8 cellular contexts compared by ENCODE assay signal in the genomic region with DNA sequence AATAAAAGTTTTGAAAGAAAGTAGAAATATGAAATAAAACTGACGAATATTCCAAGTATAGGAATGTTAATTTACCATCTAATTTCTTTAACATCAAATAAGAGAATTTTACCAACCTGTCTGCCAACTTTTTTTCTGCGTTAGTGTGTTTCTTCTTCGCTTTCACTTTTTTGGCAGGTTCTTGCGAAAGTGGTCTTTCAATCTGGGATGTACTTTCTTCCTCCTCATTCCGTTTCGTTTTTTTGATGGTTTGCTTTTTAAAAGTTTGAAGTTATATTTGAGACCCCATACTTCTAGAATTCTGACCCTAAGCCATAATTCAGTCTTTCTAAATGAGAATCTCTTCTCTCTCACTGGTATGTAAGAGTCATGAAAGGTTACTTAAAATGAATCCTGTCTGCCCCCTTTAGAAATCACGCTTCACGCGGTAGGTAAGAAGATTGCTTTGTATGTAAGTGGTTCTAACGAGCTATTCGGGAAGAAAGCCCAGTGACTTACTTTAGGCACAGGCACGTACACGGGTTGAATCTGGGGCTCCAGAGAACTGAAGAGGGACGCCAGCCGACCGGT. TPM values are rescaled to one million over a fixed set of nuclear protein-coding genes. Genes with fewer than 3 reads are reported as not detected.
DNase-seq lines count a peak whose midpoint lies in the region; ATAC-seq, FAIRE-seq and TF ChIP-seq lines count a peak whose summit lies in the region.

No MANE protein-coding gene starts in this region.

- no peaks in the 10 kb centered on the region for H3K36me3 Mint-ChIP-seq in natural killer cell

- peaks cover 0 to 27% of the 10 kb centered on the region in 2 experiments; a peak in 2 of 4 replicates for H3K79me2 ChIP-seq in H1 (ENCODE audit: control insufficient read depth in 1 of 2, insufficient read depth in 2 of 2, low read length in 2 of 2)

- WGBS in H1 (ENCODE audit: extremely low coverage in 1 of 2, insufficient coverage in 1 of 2, insufficient read length in 1 of 2, insufficient replicate concordance in 2 of 2, low coverage in 1 of 2, low lambda C conversion rate in 2 of 2, missing lambda C conversion rate in 1 of 2), 2 experiments = 18% methylated on average over 16 of the region's 16 CpGs; no CpG with 5 or more reads in 1 of the 2 experiments

- H3K4me3 Mint-ChIP-seq in natural killer cell = peak overlapping the region; percentile 92

- no peak overlapping the region for H4K91ac ChIP-seq in H1 (replicated peaks; ENCODE audit: insufficient read length, low read length)

- no peaks in the 10 kb centered on the region for H3K27me3 Mint-ChIP-seq in natural killer cell (ENCODE audit: low read depth in 2 of 2)

- H3K79me1 ChIP-seq in H1 (ENCODE audit: low read depth, low read length) = no peaks in the 10 kb centered on the region; the same call in 1 of the 2 replicates

- peak overlapping the region; percentile 88 to 95 (median 92) for H3K9ac ChIP-seq in BLaER1 treated with 17β-estradiol and CSF1 and Interleukin-3, amounts not matched to agents 10 nM and 100 nM
- peak overlapping the region; percentile 82 to 98 (median 96) for H3K9ac ChIP-seq in H1 (replicated peaks in 1 of 4; ENCODE audit: extremely low read depth in 1 of 4, low read depth in 3 of 4, low read length in 3 of 4)

- H3K23ac ChIP-seq in H1 (ENCODE audit: insufficient read length) = no peak overlapping the region

- DNase-seq in SJCRH30 (no peak), H1 (ENCODE audit: low read depth in 1 of 2, low spot score in 2 of 2) (no peak), natural killer cell (no peak), islet precursor cell (no peak), posterior vena cava (ENCODE audit: low spot score) (no peak)

- H3K14ac ChIP-seq in H1 (ENCODE audit: insufficient read length) = no peak overlapping the region

- intact Hi-C loops in natural killer cell (cut with micrococcal nuclease) = loop anchor here (2.0 to 5.0 kb wide), 3 partner anchors 56 to 207 kb away; partner anchors contain the start of genes ARID4B, GGPS1 and TBCE
- intact Hi-C loops in posterior vena cava (cut with DNase I) = loop anchor here in 1 of 2 donors (5.0 kb wide), 1 partner anchor 1672 kb away; no protein-coding TSS in a partner anchor

- no peak overlapping the region for H2BK20ac ChIP-seq in H1 (ENCODE audit: low read length)

- H4K8ac ChIP-seq in H1 (ENCODE audit: extremely low read depth, insufficient read depth, low read length) = peak overlapping the region; percentile 91

- no peaks in the 10 kb centered on the region for H3K9me3 Mint-ChIP-seq in natural killer cell

- CTCF ChIA-PET in H1 (lab: Charles Lee; ENCODE audit: partially characterized antibody) = interaction anchor here (0.6 to 1.1 kb wide), 4 partner anchors 37 to 300 kb away, joined by 3 to 4 read pairs (median 4); no protein-coding TSS in a partner anchor

- H2AK5ac ChIP-seq in H1 (ENCODE audit: low read depth, low read length) = no peak overlapping the region

- no peak overlapping the region for H2BK15ac ChIP-seq in H1 (ENCODE audit: low read length)

- peaks cover 0 to 40% (median 6%) of the 10 kb centered on the region in 11 experiments; a peak in 8 of 22 replicates for H4K20me1 ChIP-seq in BLaER1 treated with 17β-estradiol and CSF1 and Interleukin-3, amounts not matched to agents 10 nM and 100 nM
- peaks cover 0 to 4% of the 10 kb centered on the region in 2 experiments for H4K20me1 ChIP-seq in H1 (replicated peaks in 1 of 2; ENCODE audit: control insufficient read depth in 1 of 2, insufficient read depth in 2 of 2, low read length in 2 of 2)

- TF ChIP-seq CTCF in H1 (IDR thresholded peaks at IDR 0.05; ENCODE audit: control extremely low read depth in 1 of 3, insufficient read depth in 1 of 3, low read depth in 1 of 3, low read length in 3 of 3) = no peak
- no peak for TF ChIP-seq CTCF in natural killer cell (IDR thresholded peaks at IDR 0.05)

- no peaks in the 10 kb centered on the region for H3K27me3 ChIP-seq in BLaER1 treated with 17β-estradiol and CSF1 and Interleukin-3, amounts not matched to agents 10 nM and 100 nM
- H3K27me3 ChIP-seq in SJCRH30 = no peaks in the 10 kb centered on the region
- no peaks in the 10 kb centered on the region for H3K27me3 ChIP-seq in H1 (replicated peaks in 1 of 4; ENCODE audit: control insufficient read depth in 3 of 4, extremely low read depth in 1 of 4, insufficient read depth in 3 of 4, low read length in 3 of 4)

- peak overlapping the region; percentile 55 for H4K5ac ChIP-seq in H1 (ENCODE audit: insufficient read length, low read depth, low read length)

- H3K18ac ChIP-seq in H1 (ENCODE audit: extremely low read depth, low read length) = no peak overlapping the region; the same call in 1 of the 2 replicates

- no peak overlapping the region for H3K4ac ChIP-seq in H1 (replicated peaks; ENCODE audit: insufficient read length, low read depth, low read length)

- H3K36me3 ChIP-seq in BLaER1 treated with 17β-estradiol and CSF1 and Interleukin-3, amounts not matched to agents 10 nM and 100 nM = peaks cover 35 to 64% (median 57%) of the 10 kb centered on the region in 11 experiments
- H3K36me3 ChIP-seq in SJCRH30 (peaks cover 26% of the 10 kb centered on the region), H1 (ENCODE audit: control insufficient read depth in 2 of 4, insufficient read depth in 4 of 4, low read length in 3 of 4) (peaks cover 17 to 31% (median 25%) of the 10 kb centered on the region in 4 experiments)

- peak overlapping the region; percentile 50 for H3K56ac ChIP-seq in H1 (replicated peaks; ENCODE audit: insufficient read length, low read depth, low read length)

- TF ChIP-seq POLR2A in H1 (IDR thresholded peaks at IDR 0.05; ENCODE audit: control extremely low read depth in 1 of 2, low read depth in 2 of 2, low read length in 2 of 2) = no peak

- H2BK120ac ChIP-seq in H1 (replicated peaks; ENCODE audit: low read depth, low read length) = no peak overlapping the region

- H2BK5ac ChIP-seq in H1 (ENCODE audit: low read depth, low read length) = peak overlapping the region; percentile 96; the same call in 1 of the 2 replicates

- H3K4me1 ChIP-seq in BLaER1 treated with 17β-estradiol and CSF1 and Interleukin-3, amounts not matched to agents 10 nM and 100 nM = peaks cover 23 to 45% (median 31%) of the 10 kb centered on the region in 10 experiments
- H3K4me1 ChIP-seq in SJCRH30 (no peaks in the 10 kb centered on the region), H1 (replicated peaks in 1 of 4; ENCODE audit: control insufficient read depth in 3 of 4, insufficient read depth in 4 of 4, low read length in 3 of 4) (peaks cover 0 to 4% (median 1%) of the 10 kb centered on the region in 4 experiments; a peak in 4 of 7 replicates)

- H3K23me2 ChIP-seq in H1 (ENCODE audit: low read depth, low read length) = peaks cover 6% of the 10 kb centered on the region

- H3K27ac Mint-ChIP-seq in natural killer cell = peak overlapping the region; percentile 96 to 97

- peaks cover 0 to 4% (median 0%) of the 10 kb centered on the region in 11 experiments; a peak in 1 of 22 replicates for H3K9me3 ChIP-seq in BLaER1 treated with 17β-estradiol and CSF1 and Interleukin-3, amounts not matched to agents 10 nM and 100 nM (replicated peaks in 1 of 11)
- H3K9me3 ChIP-seq in SJCRH30 (replicated peaks) (no peaks in the 10 kb centered on the region), H1 (ENCODE audit: insufficient read depth in 2 of 2, low read depth in 1 of 2, low read length in 1 of 2) (no peaks in the 10 kb centered on the region)

- H3K4me2 ChIP-seq in BLaER1 treated with 17β-estradiol and CSF1 and Interleukin-3, amounts not matched to agents 10 nM and 100 nM = peak overlapping the region; percentile 84 to 95 (median 87)
- H3K4me2 ChIP-seq in H1 (ENCODE audit: insufficient read depth in 1 of 2, low read depth in 2 of 2, low read length in 2 of 2) = peak overlapping the region; percentile 63 to 94

- H3K27ac ChIP-seq in BLaER1 treated with 17β-estradiol and CSF1 and Interleukin-3, amounts not matched to agents 10 nM and 100 nM = peak overlapping the region; percentile 72 to 96 (median 91)
- H3K27ac ChIP-seq in SJCRH30 (peak overlapping the region; percentile 79), H1 (ENCODE audit: low read depth, low read length) (peak overlapping the region; percentile 82)

- no peak for TF ChIP-seq RAD21 in H1 (IDR thresholded peaks at IDR 0.05 in 1 of 2, conservative IDR thresholded peaks at IDR 0.05 in 1 of 2; ENCODE audit: low read depth in 2 of 2, low read length in 2 of 2)

- H2BK12ac ChIP-seq in H1 (ENCODE audit: low read depth, low read length) = 0 out of 2 replicates have a peak overlapping the region, but pooled peaks have one; percentile 61

- peaks cover 18 to 20% of the 10 kb centered on the region in 2 donors for H3K4me1 Mint-ChIP-seq in natural killer cell

- no peak for TF ChIP-seq EP300 in H1 (IDR thresholded peaks at IDR 0.05; ENCODE audit: borderline replicate concordance in 1 of 2, low read depth in 2 of 2, low read length in 2 of 2)

- no peak for FAIRE-seq in H1 (lab: Jason Lieb, UNC)

- ATAC-seq in GM18907 (IDR thresholded peaks at IDR 0.05; ENCODE audit: unreplicated experiment) (peak; percentile 34), HG03175 (IDR thresholded peaks at IDR 0.05; ENCODE audit: unreplicated experiment) (peak; percentile 49), natural killer cell (peak; percentile 52 to 75 (median 61))

- peak overlapping the region; percentile 94 for H2AFZ ChIP-seq in H1 (ENCODE audit: low read length)

- H3K4me3 ChIP-seq in BLaER1 treated with 17β-estradiol and CSF1 and Interleukin-3, amounts not matched to agents 10 nM and 100 nM = peak overlapping the region; percentile 78 to 91 (median 86)
- H3K4me3 ChIP-seq in SJCRH30 (peak overlapping the region; percentile 87), H1 (ENCODE audit: extremely low read depth in 1 of 4, insufficient read depth in 2 of 4, low read depth in 3 of 4, low read length in 4 of 4) (peak overlapping the region; percentile 81 to 99 (median 94))

- POLR2A ChIA-PET in H1 (lab: Charles Lee; ENCODE audit: partially characterized antibody) = interaction anchor here (0.6 to 2.5 kb wide), 21 partner anchors 10 to 207 kb away, joined by 3 to 14 read pairs (median 4); partner anchors contain the start of genes TBCE and TOMM20

RNA-seq across cellular contexts. Expression of gene RBM34, which starts 0.6 kb away (rescaled TPM):
- 68.1 and 72.7 TPM in 2 replicates for total RNA-seq in SJCRH30 (2014; rRNA removed; shearing (Covaris generic))
- total RNA-seq in H1 (2021; fragmentation: NEBNext Ultra II Directional; extraction: Animal tissue kit (Norgen Biotek cat#: 25700)) = 108 and 115 TPM in 2 replicates
- polyA plus RNA-seq in H1 (2011; rRNA removed) = 18.8 and 28.7 TPM in 2 replicates
- polyA plus RNA-seq in H1 (2011; cell fraction: cytosol; rRNA removed) = 40.1 TPM
- polyA plus RNA-seq in H1 (2011; cell fraction: nucleus; rRNA removed) = 32.7 TPM
- 81.3 to 91.7 TPM (median 87.4 TPM) in 4 replicates for polyA plus RNA-seq in H1 (2012, experiment 1 of 2)
- 9.3 TPM for polyA plus RNA-seq in H1 (2012, experiment 2 of 2)
- 116 TPM for polyA plus RNA-seq in H1 (2013, experiment 1 of 2)
- 113 TPM for polyA plus RNA-seq in H1 (2013, experiment 2 of 2)
- polyA minus RNA-seq in H1 (2011; rRNA and poly(A)+ RNA removed) = 18.1 and 20.1 TPM in 2 replicates
- polyA minus RNA-seq in H1 (2011; cell fraction: cytosol; rRNA and poly(A)+ RNA removed) = 14.1 TPM
- 32.1 TPM for polyA minus RNA-seq in H1 (2011; cell fraction: nucleus; rRNA and poly(A)+ RNA removed)
- total RNA-seq in natural killer cell = 100 to 1,000 TPM; 163 to 187 (median 180) TPM
- 10 to 100 TPM; 57.7 to 61.1 TPM for total RNA-seq in posterior vena cava

RNA-seq across cellular contexts. Expression of gene TOMM20, which starts 31.8 kb away (rescaled TPM):
- 144 and 157 TPM in 2 replicates for total RNA-seq in SJCRH30 (2014; rRNA removed; shearing (Covaris generic))
- 151 and 168 TPM in 2 replicates for total RNA-seq in H1 (2021; fragmentation: NEBNext Ultra II Directional; extraction: Animal tissue kit (Norgen Biotek cat#: 25700))
- polyA plus RNA-seq in H1 (2011; rRNA removed) = 47.7 and 71.4 TPM in 2 replicates
- 86.5 TPM for polyA plus RNA-seq in H1 (2011; cell fraction: cytosol; rRNA removed)
- 36.5 TPM for polyA plus RNA-seq in H1 (2011; cell fraction: nucleus; rRNA removed)
- polyA plus RNA-seq in H1 (2012, experiment 1 of 2) = 133 to 185 TPM (median 146 TPM) in 4 replicates
- polyA plus RNA-seq in H1 (2012, experiment 2 of 2) = 19.4 TPM
- polyA plus RNA-seq in H1 (2013, experiment 1 of 2) = 134 TPM
- polyA plus RNA-seq in H1 (2013, experiment 2 of 2) = 156 TPM
- polyA minus RNA-seq in H1 (2011; rRNA and poly(A)+ RNA removed) = 74.6 and 94.4 TPM in 2 replicates
- polyA minus RNA-seq in H1 (2011; cell fraction: cytosol; rRNA and poly(A)+ RNA removed) = 67.5 TPM
- polyA minus RNA-seq in H1 (2011; cell fraction: nucleus; rRNA and poly(A)+ RNA removed) = 68.5 TPM
- total RNA-seq in natural killer cell = 10 to 100 TPM; 59.5 to 72.3 (median 60.2) TPM
- 10 to 100 TPM; 75.4 to 86.2 TPM for total RNA-seq in posterior vena cava
